ENCODE assay signal across 2 cellular contexts in the genomic region with DNA sequence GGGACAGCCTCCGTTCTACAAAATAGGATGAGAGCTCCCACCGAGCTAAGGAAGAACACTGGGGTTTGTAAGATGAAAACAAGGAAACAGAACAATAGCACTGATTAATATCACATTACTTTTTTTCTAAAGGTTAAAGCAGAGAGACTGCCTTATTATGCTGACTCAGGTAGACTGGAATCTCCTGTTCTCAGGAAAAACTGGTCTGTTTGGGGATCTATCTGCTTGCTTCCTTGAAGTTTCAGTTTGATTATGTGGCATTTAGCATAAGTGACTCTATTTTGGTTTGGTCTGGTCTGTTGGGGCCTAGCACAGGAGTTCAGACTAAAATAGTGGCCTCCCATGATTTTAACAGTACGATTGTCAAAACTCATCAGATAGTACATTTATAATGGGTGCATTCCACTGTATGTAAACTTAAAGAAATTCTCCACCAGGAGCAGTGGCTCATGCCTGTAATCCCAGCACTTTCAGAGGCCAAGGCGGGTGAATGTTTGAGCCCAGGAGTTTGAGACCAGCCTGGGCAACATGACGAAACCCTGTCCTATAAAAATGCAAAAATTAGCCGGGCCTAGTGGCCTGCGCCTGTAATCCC.
TF ChIP-seq lines count a peak whose summit lies in the region.

No MANE protein-coding gene starts in this region.

TF ChIP-seq in A549, 52 proteins besides CTCF, POLR2A, EP300 and RAD21 (continued from another document):
- TF ChIP-seq ZNF302 (CRISPR knock-in tag; IDR thresholded peaks at IDR 0.05) (no peak), TP53 (CRISPR knock-in tag; IDR thresholded peaks at IDR 0.05) (no peak), NR3C1 (IDR thresholded peaks at IDR 0.05) (no peak), MYC (IDR thresholded peaks at IDR 0.05; ENCODE audit: borderline replicate concordance, low read length) (no peak)

TF ChIP-seq in IMR-90, 13 proteins besides CTCF, POLR2A, EP300 and RAD21 (continued from another document):
- TF ChIP-seq MAFK (IDR thresholded peaks at IDR 0.05; ENCODE audit: low read depth, low read length) = peak; percentile 98
